In genomic region chr12:106780010-106780625, GRCh38 we compare ENCODE assay signal across 13 cellular contexts. TPM values are rescaled to one million over a fixed set of nuclear protein-coding genes. Genes with fewer than 3 reads are reported as not detected.
DNase-seq lines count a peak whose midpoint lies in the region; ATAC-seq and TF ChIP-seq lines count a peak whose summit lies in the region.
"Had no signal": no experiment of that assay in that cellular context is flagged by ENCODE, and none has a peak within 500 bp of the region (broad histone marks: within the 10 kb centered on the region; RNA-seq: fewer than 3 reads in every experiment).

No MANE protein-coding gene starts in this region.

- no peaks in the 10 kb centered on the region for H3K27me3 ChIP-seq in GM23248 (replicated peaks; ENCODE audit: insufficient read depth)
- H3K27me3 ChIP-seq in brain microvascular endothelial cell (replicated peaks) = no peaks in the 10 kb centered on the region
- H3K27me3 ChIP-seq in trophoblast cell (ENCODE audit: insufficient read depth, low read length) = no peaks in the 10 kb centered on the region

- H4K8ac ChIP-seq in trophoblast cell (ENCODE audit: low read depth, low read length) = no peak overlapping the region

- H3K23ac ChIP-seq in trophoblast cell (ENCODE audit: low read length) = no peak overlapping the region

- H2AK5ac ChIP-seq in trophoblast cell (ENCODE audit: low read length) = no peak overlapping the region

- H3K79me2 ChIP-seq in GM23248 (ENCODE audit: insufficient read depth) (peaks cover 95% of the 10 kb centered on the region), trophoblast cell (ENCODE audit: control insufficient read depth, insufficient read depth, low read length, poor library complexity) (peaks cover 2% of the 10 kb centered on the region)

- ATAC-seq in HG03571 (IDR thresholded peaks at IDR 0.05; ENCODE audit: unreplicated experiment) = no peak

- H3K79me1 ChIP-seq in trophoblast cell (ENCODE audit: low read length) = peaks cover 2% of the 10 kb centered on the region

- DNase-seq in GM23248 = peak; percentile 21
- DNase-seq in NCI-H526 (lab: John Stamatoyannopoulos, UW) = peak; percentile 75 to 79
- DNase-seq in brain microvascular endothelial cell = peak; percentile 64
- DNase-seq in trophoblast cell = peak; percentile 89 to 96
- no peak for DNase-seq in DMS114 treated with DMSO at 0.1 percent for 48 hours (lab: John Stamatoyannopoulos, UW; ENCODE audit: unreplicated experiment)
- DNase-seq in activated CD8-positive, alpha-beta memory T cell treated with anti-CD3 and anti-CD28 coated beads for 24 hours = no peak
- no peak for DNase-seq in NCI-H2107 treated with DMSO at 0.1 percent for 48 hours (lab: John Stamatoyannopoulos, UW; ENCODE audit: unreplicated experiment)
- DNase-seq: activated CD8-positive, alpha-beta memory T cell treated with anti-CD3 and anti-CD28 coated beads, Interleukin-2, amount 50 U/mL, for 48 hours; activated naive CD8-positive, alpha-beta T cell treated with anti-CD3 and anti-CD28 coated beads, Interleukin-2, amount 10 ng/mL, durations not matched to agents 7 days and 5 days; Caco-2; NCI-H2107 had no signal

- no peak overlapping the region for H3K9ac ChIP-seq in GM23248
- H3K9ac ChIP-seq in trophoblast cell (ENCODE audit: low read length) = no peak overlapping the region

- no peak overlapping the region for H3K18ac ChIP-seq in trophoblast cell (ENCODE audit: low read length)

- H4K20me1 ChIP-seq in GM23248 (ENCODE audit: insufficient read depth) = no peaks in the 10 kb centered on the region; the same call in 1 of the 2 replicates

- H3K36me3 ChIP-seq in GM23248 (ENCODE audit: low read depth) (no peaks in the 10 kb centered on the region), brain microvascular endothelial cell (replicated peaks) (peaks cover 5% of the 10 kb centered on the region), trophoblast cell (ENCODE audit: control insufficient read depth in 1 of 2, insufficient read depth in 2 of 2, low read length in 2 of 2) (peaks cover 0 to 3% of the 10 kb centered on the region in 2 experiments)

- H3K9me3 ChIP-seq in GM23248 (ENCODE audit: low read depth) = no peaks in the 10 kb centered on the region
- no peaks in the 10 kb centered on the region for H3K9me3 ChIP-seq in trophoblast cell (ENCODE audit: insufficient read depth, low read depth, low read length)
- H3K9me3 ChIP-seq: Caco-2 had no signal

- WGBS in GM23248 (ENCODE audit: low coverage in 1 of 2, low lambda C conversion rate in 2 of 2, missing lambda C conversion rate in 2 of 2), 2 experiments = 32 to 36% methylated on average over 3 of the region's 3 CpGs
- no CpG with 5 or more reads among the region's 3 CpGs for WGBS in trophoblast cell (ENCODE audit: extremely low coverage, insufficient coverage, insufficient read length)

- in situ Hi-C loops in GM23248 (cut with MboI) = no loop called here
- in situ Hi-C loops in brain microvascular endothelial cell (cut with HindIII; ENCODE audit: low pct_ligation_motif_present, low sequenced_read_pairs) = no loop called here

- no peak overlapping the region for H2BK120ac ChIP-seq in trophoblast cell (ENCODE audit: insufficient read depth, low read length, poor library complexity)

- no peak overlapping the region for H4K91ac ChIP-seq in trophoblast cell (ENCODE audit: low read depth, low read length)

- H3K4me1 ChIP-seq in GM23248 (ENCODE audit: insufficient read depth) (peaks cover 15% of the 10 kb centered on the region; the same call in 1 of the 2 replicates), trophoblast cell (ENCODE audit: control insufficient read depth in 1 of 2, insufficient read depth in 2 of 2, low read length in 2 of 2) (peaks cover 2 to 5% of the 10 kb centered on the region in 2 experiments)

- H2BK5ac ChIP-seq in trophoblast cell (ENCODE audit: low read depth, low read length, poor library complexity) = no peak overlapping the region

- H3K4me2 ChIP-seq in GM23248 (ENCODE audit: unreplicated experiment) = no peak overlapping the region
- no peak overlapping the region for H3K4me2 ChIP-seq in trophoblast cell (ENCODE audit: low read length)

- no peak overlapping the region for H3K4me3 ChIP-seq in GM23248
- no peak overlapping the region for H3K4me3 ChIP-seq in brain microvascular endothelial cell (ENCODE audit: low read depth, low read length)
- no peak overlapping the region for H3K4me3 ChIP-seq in trophoblast cell (ENCODE audit: low read depth, low read length)

- no peak overlapping the region for H3K27ac ChIP-seq in GM23248
- no peak overlapping the region for H3K27ac ChIP-seq in brain microvascular endothelial cell
- H3K27ac ChIP-seq in trophoblast cell (ENCODE audit: low read depth, low read length) = no peak overlapping the region
- H3K27ac ChIP-seq: VCaP had no signal

- H2AFZ ChIP-seq in GM23248 = no peak overlapping the region
- no peak overlapping the region for H2AFZ ChIP-seq in trophoblast cell (ENCODE audit: insufficient read depth, low read length, poor library complexity)

- TF ChIP-seq CTCF in brain microvascular endothelial cell (IDR thresholded peaks at IDR 0.05; ENCODE audit: low read depth, low read length, missing control alignments) = no peak

- H3K4ac ChIP-seq in trophoblast cell (ENCODE audit: low read depth, low read length) = no peak overlapping the region

- peaks cover 10% of the 10 kb centered on the region; the same call in 1 of the 2 replicates for H3F3A ChIP-seq in GM23248 (ENCODE audit: insufficient read depth)

- no peak overlapping the region for H2BK12ac ChIP-seq in trophoblast cell (ENCODE audit: low read length)

- no peaks in the 10 kb centered on the region for H3K9me2 ChIP-seq in GM23248 (ENCODE audit: insufficient read depth)

- no peak overlapping the region for H3K14ac ChIP-seq in trophoblast cell (ENCODE audit: low read length)

- H4K12ac ChIP-seq in trophoblast cell (ENCODE audit: low read depth, low read length) = no peak overlapping the region

RNA-seq across cellular contexts. Expression of gene RIC8B, which starts 5.6 kb away (rescaled TPM):
- total RNA-seq in GM23248 (2014; rRNA removed; shearing (Covaris generic)) = 6.8 and 10.4 TPM in 2 replicates
- polyA plus RNA-seq in GM23248 (2016; fragmentation: Nextera tagmentation; extraction: Ambion mirVana) = 7.5 and 7.6 TPM in 2 replicates
- polyA plus RNA-seq in trophoblast cell (2013) = 4.6 and 4.7 TPM in 2 replicates

Comparison
In these comparisons a context has a peak if more than half of its experiments do, and no peak if none do; other contexts are left out.
1. DNase-seq: peak in GM23248 (single experiment), NCI-H526 (2 of 2), brain microvascular endothelial cell (single experiment) and trophoblast cell (2 of 2); none in DMS114 treated with DMSO at 0.1 percent for 48 hours (single experiment), activated CD8-positive, alpha-beta memory T cell treated with anti-CD3 and anti-CD28 coated beads for 24 hours (single experiment) and NCI-H2107 treated with DMSO at 0.1 percent for 48 hours (single experiment).